Comparison of ENCODE assay signal across 1 cellular context in genomic region chr7:139753079-139753692, GRCh38.
TF ChIP-seq lines count a peak whose summit lies in the region.

No MANE protein-coding gene starts in this region.

TF ChIP-seq in SK-N-SH, 30 proteins besides CTCF, POLR2A, EP300 and RAD21 (continued from another document):
- TF ChIP-seq PBX3 (IDR thresholded peaks at IDR 0.05): peak; percentile 44; the same call in 1 of the 2 replicates
- no peak for TF ChIP-seq GABPA (IDR thresholded peaks at IDR 0.05; ENCODE audit: low read depth)
- TF ChIP-seq CHD2 (IDR thresholded peaks at IDR 0.05; ENCODE audit: low read length, partially characterized antibody): no peak
- no peak for TF ChIP-seq REST (IDR thresholded peaks at IDR 0.05; ENCODE audit: low read depth, low read length)
- TF ChIP-seq NFIC (IDR thresholded peaks at IDR 0.05; ENCODE audit: borderline replicate concordance): no peak
- TF ChIP-seq FOSL2 (IDR thresholded peaks at IDR 0.05; ENCODE audit: borderline replicate concordance, low read depth): peak; percentile 53; the same call in 1 of the 2 replicates
- TF ChIP-seq JUND (IDR thresholded peaks at IDR 0.05): peak; percentile 16; the same call in 1 of the 2 replicates
